Comparison of ENCODE assay signal across 1 cellular context in genomic region chr4:637536-637935, GRCh38.
TF ChIP-seq lines count a peak whose summit lies in the region.

No MANE protein-coding gene starts in this region.

TF ChIP-seq in H1, 55 proteins besides CTCF, POLR2A, EP300 and RAD21:
- TF ChIP-seq JUN (IDR thresholded peaks at IDR 0.05; ENCODE audit: low read depth, low read length) (no peak), ATF2 (IDR thresholded peaks at IDR 0.05; ENCODE audit: low read length) (no peak), RFX5 (IDR thresholded peaks at IDR 0.05; ENCODE audit: borderline replicate concordance, low read depth, low read length) (no peak), ATF3 (IDR thresholded peaks at IDR 0.05; ENCODE audit: insufficient read depth, low read depth, low read length) (no peak), SIX5 (IDR thresholded peaks at IDR 0.05; ENCODE audit: low read depth, low read length) (no peak), CHD7 (IDR thresholded peaks at IDR 0.05; ENCODE audit: insufficient replicate concordance, low read length) (no peak), CREB1 (IDR thresholded peaks at IDR 0.05) (no peak), GTF2F1 (IDR thresholded peaks at IDR 0.05; ENCODE audit: borderline replicate concordance, low read depth, low read length) (no peak), SIRT6 (IDR thresholded peaks at IDR 0.05; ENCODE audit: low read length) (no peak), EZH2 (IDR thresholded peaks at IDR 0.05; ENCODE audit: low read depth, low read length, severe bottlenecking) (no peak), TAF7 (optimal IDR thresholded peaks at IDR 0.05; ENCODE audit: borderline replicate concordance, low read depth, low read length) (no peak), YY1 (IDR thresholded peaks at IDR 0.05; ENCODE audit: low read depth, low read length) (no peak)
